15 cellular contexts compared by ENCODE assay signal in genomic region chr10:128897414-128897928, GRCh38.
"Had no signal": no experiment of that assay in that cellular context is flagged by ENCODE, and none has a peak within 500 bp of the region (broad histone marks: within the 10 kb centered on the region; RNA-seq: fewer than 3 reads in every experiment).

No MANE protein-coding gene starts in this region.

- H3K27me3 Mint-ChIP-seq: effector memory CD8-positive, alpha-beta T cell had no signal

- DNase-seq: activated CD4-positive, CD25-positive, alpha-beta regulatory T cell treated with anti-CD3 and anti-CD28 coated beads, Interleukin-2, amount 50 U/mL, for 72 hours; aorta; cerebellar nuclear complex; effector memory CD8-positive, alpha-beta T cell; foreskin melanocyte; lower lobe of right lung; naive B cell; pancreas; retina; stimulated activated naive CD8-positive, alpha-beta T cell treated with anti-CD3 and anti-CD28 coated beads, Interleukin-15, Interleukin-2, amounts not matched to agents 100 U/mL and 50 U/mL, for 24 hours; T-helper 9 cell; testis; upper lobe of left lung had no signal

- H3K27me3 ChIP-seq: testis, upper lobe of left lung had no signal

- H3K27ac ChIP-seq: lower lobe of right lung, pancreas, testis, upper lobe of left lung had no signal

- H3K4me3 ChIP-seq: lower lobe of right lung, pancreas, smooth muscle cell, upper lobe of left lung had no signal

- ATAC-seq: effector memory CD8-positive, alpha-beta T cell; lower lobe of right lung; stimulated activated naive CD8-positive, alpha-beta T cell treated with anti-CD3 and anti-CD28 coated beads, Interleukin-15, Interleukin-2, amounts not matched to agents 100 U/mL and 50 U/mL, for 24 hours had no signal

- H3K36me3 Mint-ChIP-seq: naive B cell had no signal

- H3K4me1 ChIP-seq: pancreas had no signal

- H3K27ac Mint-ChIP-seq: activated T-helper 1 cell treated with anti-CD3 and anti-CD28 coated beads, Interleukin-12 subunit alpha, Interleukin-12 subunit beta, Interleukin-2, Interleukin-4 antibody, amounts not matched to agents 30 ng/mL and 10 ng/mL and 1 ng/mL, durations not matched to agents 14 hours and 24 hours and 36 hours; effector memory CD8-positive, alpha-beta T cell; naive B cell had no signal

- H3K9me3 Mint-ChIP-seq: activated T-helper 1 cell treated with anti-CD3 and anti-CD28 coated beads, Interleukin-12 subunit alpha, Interleukin-12 subunit beta, Interleukin-2, Interleukin-4 antibody, amounts not matched to agents 30 ng/mL and 10 ng/mL and 1 ng/mL, durations not matched to agents 14 hours and 24 hours and 36 hours; effector memory CD8-positive, alpha-beta T cell had no signal

- H3K9me3 ChIP-seq: lower lobe of right lung, pancreas, testis, upper lobe of left lung had no signal

- H3K36me3 ChIP-seq: lower lobe of right lung, pancreas, upper lobe of left lung had no signal

- H3K4me3 Mint-ChIP-seq: activated T-helper 1 cell treated with anti-CD3 and anti-CD28 coated beads, Interleukin-12 subunit alpha, Interleukin-12 subunit beta, Interleukin-2, Interleukin-4 antibody, amounts not matched to agents 30 ng/mL and 10 ng/mL and 1 ng/mL, durations not matched to agents 14 hours and 24 hours and 36 hours; effector memory CD8-positive, alpha-beta T cell; naive B cell had no signal

- H3K4me1 Mint-ChIP-seq: naive B cell had no signal
